10 cellular contexts compared by ENCODE assay signal in genomic region chr6:81767163-81768000, GRCh38. TPM values are rescaled to one million over a fixed set of nuclear protein-coding genes. Genes with fewer than 3 reads are reported as not detected.
A peak's percentile ranks its signal among the peaks of the same experiment; 100 is the strongest.
DNase-seq lines count a peak whose midpoint lies in the region; ATAC-seq, FAIRE-seq and TF ChIP-seq lines count a peak whose summit lies in the region.
"Had no signal": no experiment of that assay in that cellular context is flagged by ENCODE, and none has a peak within 500 bp of the region (broad histone marks: within the 10 kb centered on the region; RNA-seq: fewer than 3 reads in every experiment).

No MANE protein-coding gene starts in this region.

- H3K27me3 Mint-ChIP-seq in astrocyte (ENCODE audit: low read depth, unreplicated experiment) = no peaks in the 10 kb centered on the region

- peak overlapping the region; percentile 40 for H3K9ac ChIP-seq in astrocyte (ENCODE audit: low read length)

- TF ChIP-seq CTCF in AG10803 (conservative IDR thresholded peaks at IDR 0.05; ENCODE audit: low read length) = no peak
- no peak for TF ChIP-seq CTCF in astrocyte (IDR thresholded peaks at IDR 0.05; ENCODE audit: insufficient read depth, low read depth, low read length)

- DNase-seq in AG10803 (ENCODE audit: low read depth) (peak; percentile 92), astrocyte (ENCODE audit: low read depth) (peak; percentile 71), left lobe of liver (ENCODE audit: low spot score) (no peak), GM19240 (ENCODE audit: insufficient read length, low spot score) (no peak), NCI-H748 (lab: John Stamatoyannopoulos, UW; ENCODE audit: unreplicated experiment) (no peak), MG63 (no peak)
- DNase-seq: effector CD8-positive, alpha-beta T cell; left ventricle myocardium inferior had no signal

- peak overlapping the region; percentile 82 for H3K27ac ChIP-seq in astrocyte (ENCODE audit: low read depth, low read length)

- H3K4me3 ChIP-seq in AG10803 (ENCODE audit: low read length) (no peak overlapping the region), astrocyte (ENCODE audit: insufficient read depth, low read depth, low read length) (no peak overlapping the region), MG63 (no peak overlapping the region)
- H3K4me3 ChIP-seq: left ventricle myocardium inferior had no signal

- H3K4me1 Mint-ChIP-seq in astrocyte (ENCODE audit: low read depth, unreplicated experiment) = peaks cover 34% of the 10 kb centered on the region

- H4K20me1 ChIP-seq in astrocyte (ENCODE audit: insufficient read depth, low read length) = no peaks in the 10 kb centered on the region

- no peaks in the 10 kb centered on the region for H3K36me3 Mint-ChIP-seq in astrocyte (ENCODE audit: low read depth, unreplicated experiment)

- H3K27ac Mint-ChIP-seq in astrocyte (ENCODE audit: unreplicated experiment) = peak overlapping the region; percentile 90

- H3K36me3 ChIP-seq in astrocyte (ENCODE audit: insufficient read depth, low read length) (no peaks in the 10 kb centered on the region), MG63 (no peaks in the 10 kb centered on the region)
- H3K36me3 ChIP-seq: left ventricle myocardium inferior had no signal

- H3K4me3 Mint-ChIP-seq in astrocyte (ENCODE audit: unreplicated experiment) = no peak overlapping the region

- peak overlapping the region; percentile 75 for H3K4me2 ChIP-seq in astrocyte (ENCODE audit: low read length)

- no peaks in the 10 kb centered on the region for H3K79me2 ChIP-seq in astrocyte (ENCODE audit: insufficient read depth, low read length)

- H3K9me3 ChIP-seq in astrocyte (ENCODE audit: insufficient read depth, low read depth, low read length) (no peaks in the 10 kb centered on the region), MG63 (no peaks in the 10 kb centered on the region)
- H3K9me3 ChIP-seq: left ventricle myocardium inferior had no signal

- H2AFZ ChIP-seq in astrocyte (ENCODE audit: low read depth, low read length) = no peak overlapping the region

- ATAC-seq in HG02759 (IDR thresholded peaks at IDR 0.05; ENCODE audit: unreplicated experiment) = peak; percentile 2
- peak; percentile 57 for ATAC-seq in left lobe of liver
- no peak for ATAC-seq in HG03135 (IDR thresholded peaks at IDR 0.05; ENCODE audit: unreplicated experiment)

- no peak for FAIRE-seq in astrocyte (lab: Jason Lieb, UNC)

- H3K4me1 ChIP-seq in astrocyte (ENCODE audit: insufficient read depth, low read length) = peaks cover 23% of the 10 kb centered on the region

- H3K27me3 ChIP-seq in astrocyte (ENCODE audit: insufficient read depth, low read length) (no peaks in the 10 kb centered on the region), MG63 (no peaks in the 10 kb centered on the region)

- no peaks in the 10 kb centered on the region for H3K9me3 Mint-ChIP-seq in astrocyte (ENCODE audit: unreplicated experiment)

RNA-seq across cellular contexts. Expression of gene TENT5A, which starts 14.9 kb away (rescaled TPM):
- total RNA-seq in astrocyte (17.8 and 19.7 TPM in 2 replicates), left lobe of liver (7.8 TPM)
- 16.4 and 22.0 TPM in 2 replicates for total RNA-seq in MG63 (2014; rRNA removed; shearing (Covaris generic); ENCODE audit: low replicate concordance)

Comparison
In these comparisons a context has a peak if more than half of its experiments do, and no peak if none do; other contexts are left out.
1. DNase-seq: peak in AG10803 (single experiment) and astrocyte (single experiment); none in left lobe of liver (single experiment), GM19240 (single experiment), NCI-H748 (single experiment) and MG63 (single experiment).